Comparison of ENCODE assay signal across 7 cellular contexts in genomic region chr2:69741281-69742169, GRCh38. TPM values are rescaled to one million over a fixed set of nuclear protein-coding genes. Genes with fewer than 3 reads are reported as not detected.
DNase-seq lines count a peak whose midpoint lies in the region; ATAC-seq and TF ChIP-seq lines count a peak whose summit lies in the region.

ANXA4 (plus strand) TSS chr2:69742134; CDS start chr2:69781566, 39,432 bp downstream.

- H3K27me3 Mint-ChIP-seq in activated B cell treated with CpG ODN at 0.5 μM for 24 hours = no peaks in the 10 kb centered on the region
- H3K27me3 Mint-ChIP-seq in central memory CD8-positive, alpha-beta T cell = no peaks in the 10 kb centered on the region

- TF ChIP-seq CTCF in activated B cell treated with CpG ODN at 0.5 μM for 24 hours (IDR thresholded peaks at IDR 0.05) = no peak

- intact Hi-C loops in activated B cell treated with CpG ODN at 0.5 μM for 24 hours (cut with micrococcal nuclease) = loop anchor here (1.0 to 2.0 kb wide), 4 partner anchors 17 to 76 kb away; no protein-coding TSS in a partner anchor

- peak; percentile 84 for TF ChIP-seq POLR2A in GM15510 (IDR thresholded peaks at IDR 0.05; ENCODE audit: borderline replicate concordance, extremely low read depth, insufficient read length)

- CTCF ChIA-PET in activated B cell treated with CpG ODN at 0.5 μM for 24 hours (lab: Charles Lee) = interaction anchor here (1.1 to 5.4 kb wide), 3 partner anchors 16 to 76 kb away, joined by 3 to 38 read pairs (median 21); no protein-coding TSS in a partner anchor

- ATAC-seq in HG02642 (IDR thresholded peaks at IDR 0.05; ENCODE audit: poor library complexity, unreplicated experiment) = peak; percentile 89
- peak; percentile 85 for ATAC-seq in activated B cell treated with CpG ODN at 0.5 μM for 24 hours (ENCODE audit: low read depth)
- ATAC-seq in central memory CD8-positive, alpha-beta T cell (replicated peaks; ENCODE audit: extremely low read depth, poor library complexity, severe bottlenecking) = peak; percentile 87

- H3K27ac Mint-ChIP-seq in activated B cell treated with CpG ODN at 0.5 μM for 24 hours = peak within 1 kb of the TSS; percentile 89
- H3K27ac Mint-ChIP-seq in central memory CD8-positive, alpha-beta T cell (ENCODE audit: low read depth) = peak within 1 kb of the TSS; percentile 91

- H3K4me1 Mint-ChIP-seq in activated B cell treated with CpG ODN at 0.5 μM for 24 hours = peaks cover 38% of the 10 kb centered on the region
- peaks cover 30% of the 10 kb centered on the region for H3K4me1 Mint-ChIP-seq in central memory CD8-positive, alpha-beta T cell

- DNase-seq in NCI-H146 treated with DMSO at 0.1 percent for 48 hours (lab: John Stamatoyannopoulos, UW; ENCODE audit: unreplicated experiment) (peak; percentile 36), activated B cell treated with CpG ODN at 0.5 μM for 24 hours (peak; percentile 64), kidney glomerular epithelial cell (lab: John Stamatoyannopoulos, UW) (peak; percentile 81)
- DNase-seq in central memory CD8-positive, alpha-beta T cell (ENCODE audit: low spot score in 2 of 2) = peak; percentile 26 to 34
- peak; percentile 57 for DNase-seq in stimulated activated CD4-positive, alpha-beta T cell treated with anti-CD3 and anti-CD28 coated beads, Interleukin-1b, Interleukin-23, amount 100 ng/mL, for 48 hours

- peak within 1 kb of the TSS; percentile 95 for H3K4me3 Mint-ChIP-seq in activated B cell treated with CpG ODN at 0.5 μM for 24 hours
- peak within 1 kb of the TSS; percentile 93 for H3K4me3 Mint-ChIP-seq in central memory CD8-positive, alpha-beta T cell

- peaks cover 4% of the 10 kb centered on the region for H3K36me3 Mint-ChIP-seq in activated B cell treated with CpG ODN at 0.5 μM for 24 hours (ENCODE audit: low read depth)
- peaks cover 9% of the 10 kb centered on the region for H3K36me3 Mint-ChIP-seq in central memory CD8-positive, alpha-beta T cell (ENCODE audit: insufficient read depth)

- POLR2A ChIA-PET in activated B cell treated with CpG ODN at 0.5 μM for 24 hours (lab: Charles Lee) = interaction anchor here (0.6 to 2.0 kb wide), 11 partner anchors 8 to 449 kb away, joined by 3 to 16 read pairs (median 5); partner anchors contain the start of gene MXD1

- no peaks in the 10 kb centered on the region for H3K9me3 Mint-ChIP-seq in activated B cell treated with CpG ODN at 0.5 μM for 24 hours
- no peaks in the 10 kb centered on the region for H3K9me3 Mint-ChIP-seq in central memory CD8-positive, alpha-beta T cell

RNA-seq across cellular contexts. Expression of gene ANXA4, which starts in this region (rescaled TPM):
- total RNA-seq in activated B cell treated with CpG ODN at 0.5 μM for 24 hours = 32.0 and 35.4 TPM in 2 replicates

Comparison
In these comparisons a context has a peak if more than half of its experiments do, and no peak if none do; other contexts are left out.
1. Peak in every context shown above with its lines: DNase-seq and ATAC-seq.
2. DNase-seq: peak in every context shown above with its lines; median percentile 81 in kidney glomerular epithelial cell; 64 in activated B cell treated with CpG ODN at 0.5 μM for 24 hours; 57 in stimulated activated CD4-positive, alpha-beta T cell treated with anti-CD3 and anti-CD28 coated beads, Interleukin-1b, Interleukin-23, amount 100 ng/mL, for 48 hours; 36 in NCI-H146 treated with DMSO at 0.1 percent for 48 hours; 30 in central memory CD8-positive, alpha-beta T cell.